11 cellular contexts compared by ENCODE assay signal in the genomic region with DNA sequence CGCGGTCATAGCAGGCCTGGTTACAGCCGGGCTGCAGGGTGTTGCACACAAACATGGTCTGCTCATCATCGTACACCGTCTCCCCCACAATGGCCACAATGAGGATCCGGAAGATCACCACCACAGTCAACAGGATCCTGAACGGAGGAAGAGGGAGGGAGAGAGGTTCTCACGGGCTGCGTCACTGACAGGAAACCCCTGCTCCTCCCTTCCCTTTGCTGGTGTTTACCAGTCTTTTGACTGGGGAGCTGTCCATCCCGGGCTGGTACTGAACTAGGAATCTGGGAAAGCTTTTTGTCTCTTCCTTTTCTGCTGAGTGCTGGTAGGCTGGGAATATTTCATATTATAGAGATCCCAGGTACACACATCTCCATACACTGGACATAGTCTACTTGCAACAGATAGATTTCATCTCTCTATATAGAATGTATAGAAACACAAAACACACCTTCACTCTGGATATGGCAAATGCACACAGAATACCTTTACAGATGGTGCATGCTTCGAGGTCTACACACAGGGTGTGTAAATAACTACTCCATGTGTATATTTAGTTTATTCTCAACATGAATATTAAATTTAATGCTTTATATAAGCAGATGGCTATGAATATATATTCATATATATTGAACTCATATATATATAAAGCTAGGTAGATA. TPM values are rescaled to one million over a fixed set of nuclear protein-coding genes. Genes with fewer than 3 reads are reported as not detected.
DNase-seq lines count a peak whose midpoint lies in the region; ATAC-seq, FAIRE-seq and TF ChIP-seq lines count a peak whose summit lies in the region.
"Had no signal": no experiment of that assay in that cellular context is flagged by ENCODE, and none has a peak within 500 bp of the region (broad histone marks: within the 10 kb centered on the region; RNA-seq: fewer than 3 reads in every experiment).

No MANE protein-coding gene starts in this region.

- DNase-seq in HS-27A (ENCODE audit: low read depth) (peak; percentile 8), SW480 (ENCODE audit: low spot score) (peak; percentile 20), glomerular endothelial cell (ENCODE audit: extremely low read depth, low read depth, low spot score) (peak; percentile 14), retina (peak; percentile 56), D341Med (ENCODE audit: low spot score) (no peak), D721Med (ENCODE audit: insufficient read length, low spot score) (no peak)
- DNase-seq: activated CD4-positive, CD25-positive, alpha-beta regulatory T cell treated with anti-CD3 and anti-CD28 coated beads, Interleukin-2, amount 50 U/mL, for 72 hours; stimulated activated CD4-positive, alpha-beta T cell treated with anti-CD3 and anti-CD28 coated beads, Interleukin-4, amount 100 ng/mL, for 24 hours had no signal

- no peak for TF ChIP-seq CTCF in D721Med (IDR thresholded peaks at IDR 0.05; ENCODE audit: insufficient read depth, missing control alignments)

- ATAC-seq in GM19467 (IDR thresholded peaks at IDR 0.05; ENCODE audit: unreplicated experiment) (no peak), HG03045 (IDR thresholded peaks at IDR 0.05; ENCODE audit: unreplicated experiment) (no peak)

- no peak for FAIRE-seq in D721Med (lab: Jason Lieb, UNC)

RNA-seq across cellular contexts. Expression of gene GJD2, which starts 1.4 kb away (rescaled TPM):
- not detected in 2 replicates for total RNA-seq in glomerular endothelial cell
- total RNA-seq: esophagus muscularis mucosa had no signal

RNA-seq across cellular contexts. Expression of gene ACTC1, which starts 42.0 kb away (rescaled TPM):
- total RNA-seq in glomerular endothelial cell, result not detected in 2 replicates

Comparison
In these comparisons a context has a peak if more than half of its experiments do, and no peak if none do; other contexts are left out.
1. DNase-seq: peak in HS-27A (single experiment), SW480 (single experiment), glomerular endothelial cell (single experiment) and retina (single experiment); none in D341Med (single experiment) and D721Med (single experiment).